In genomic region chr7:141073173-141073640, GRCh38 we compare ENCODE assay signal across 8 cellular contexts. TPM values are rescaled to one million over a fixed set of nuclear protein-coding genes. Genes with fewer than 3 reads are reported as not detected.
DNase-seq lines count a peak whose midpoint lies in the region; ATAC-seq and TF ChIP-seq lines count a peak whose summit lies in the region.

No MANE protein-coding gene starts in this region.

- peaks cover 0 to 3% (median 0%) of the 10 kb centered on the region in 3 donors for H3K27me3 ChIP-seq in gastrocnemius medialis

- H3K36me3 ChIP-seq in gastrocnemius medialis: no peaks in the 10 kb centered on the region

- intact Hi-C loops in gastrocnemius medialis (cut with DNase I; ENCODE audit: low total_unique reads): loop anchor here (5.0 to 10.0 kb wide), 2 partner anchors 151 to 572 kb away; partner anchors contain the start of gene BRAF

- TF ChIP-seq POLR2A in gastrocnemius medialis (IDR thresholded peaks at IDR 0.05): no peak

- H3K4me1 ChIP-seq in gastrocnemius medialis: peaks cover 14 to 45% of the 10 kb centered on the region in 2 donors

- in situ Hi-C loops in astrocyte of the cerebellum (cut with HindIII; ENCODE audit: low sequenced_read_pairs): no loop called here
- in situ Hi-C loops in gastrocnemius medialis (cut with MboI; ENCODE audit: low sequenced_read_pairs in 4 of 4): no loop called here

- no peaks in the 10 kb centered on the region for H3K9me3 ChIP-seq in gastrocnemius medialis

- H3K4me3 ChIP-seq in astrocyte of the cerebellum (ENCODE audit: low read depth, low read length) (peak overlapping the region; percentile 42), iPS-11a (ENCODE audit: low read depth, low read length) (peak overlapping the region; percentile 82), gastrocnemius medialis (peak overlapping the region; percentile 69 to 76 (median 71))

- no peak for TF ChIP-seq CTCF in GM10266 (IDR thresholded peaks at IDR 0.05; ENCODE audit: control insufficient read depth, insufficient read depth, low read depth, missing control alignments)
- TF ChIP-seq CTCF in astrocyte of the cerebellum (IDR thresholded peaks at IDR 0.05; ENCODE audit: low read depth, low read length, missing control alignments): no peak
- no peak for TF ChIP-seq CTCF in gastrocnemius medialis (IDR thresholded peaks at IDR 0.05 in 4 of 5, conservative IDR thresholded peaks at IDR 0.05 in 1 of 5)

- DNase-seq in GM10266 (ENCODE audit: extremely low spot score) (peak; percentile 26), NCI-H146 treated with DMSO at 0.1 percent for 48 hours (lab: John Stamatoyannopoulos, UW; ENCODE audit: unreplicated experiment) (peak; percentile 28), astrocyte of the cerebellum (ENCODE audit: low read depth) (no peak), gastrocnemius medialis (peak in 1 of 2 donors; percentile 22), amniotic stem cell (lab: John Stamatoyannopoulos, UW) (no peak)

- ATAC-seq in gastrocnemius medialis: peak; percentile 49 to 58
- no peak for ATAC-seq in HG03025 (IDR thresholded peaks at IDR 0.05; ENCODE audit: low FRiP score, unreplicated experiment)
- no peak for ATAC-seq in GM19023 (IDR thresholded peaks at IDR 0.05; ENCODE audit: unreplicated experiment)

- peak overlapping the region; percentile 65 to 81 (median 76) for H3K27ac ChIP-seq in gastrocnemius medialis

RNA-seq across cellular contexts. Expression of gene TMEM178B, which starts 0.7 kb away (rescaled TPM):
- 1 to 10 TPM; 1.3 to 1.8 (median 1.5) TPM for total RNA-seq in gastrocnemius medialis

RNA-seq across cellular contexts. Expression of gene MRPS33, which starts 58.5 kb away (rescaled TPM):
- total RNA-seq in gastrocnemius medialis: 10 to 100 TPM; 23.4 to 60.1 (median 40.8) TPM

Comparison
In these comparisons a context has a peak if more than half of its experiments do, and no peak if none do; other contexts are left out.
1. DNase-seq: peak in GM10266 (single experiment) and NCI-H146 treated with DMSO at 0.1 percent for 48 hours (single experiment); none in astrocyte of the cerebellum (single experiment) and amniotic stem cell (single experiment).
2. ATAC-seq: peak in gastrocnemius medialis (2 of 2); none in HG03025 (single experiment) and GM19023 (single experiment).
3. Peak in every context shown above with its lines, with median percentiles within 50 percentile points of each other: H3K4me3 ChIP-seq.